Comparison of ENCODE assay signal across 8 cellular contexts in the genomic region with DNA sequence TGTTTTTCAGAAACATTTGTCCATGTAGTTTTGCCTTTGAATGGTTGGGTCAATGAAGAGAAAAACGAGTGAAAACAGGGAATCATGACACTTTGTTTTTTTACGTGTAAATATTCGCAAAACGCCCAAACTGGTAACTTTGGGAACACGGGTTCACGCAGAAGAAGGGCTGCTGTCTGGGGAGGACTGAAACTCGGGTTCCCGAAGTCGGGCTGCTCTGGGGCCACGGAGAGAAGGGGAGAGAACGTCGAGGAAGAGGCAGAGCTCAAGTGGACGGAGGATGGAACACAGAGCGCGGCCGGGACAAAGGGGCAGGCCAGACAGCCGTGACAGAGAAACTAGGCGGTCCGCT. TPM values are rescaled to one million over a fixed set of nuclear protein-coding genes. Genes with fewer than 3 reads are reported as not detected.
A peak's percentile ranks its signal among the peaks of the same experiment; 100 is the strongest.
DNase-seq lines count a peak whose midpoint lies in the region; ATAC-seq lines count a peak whose summit lies in the region.

No MANE protein-coding gene starts in this region.

- peak overlapping the region; percentile 93 for H2BK5ac ChIP-seq in neuronal stem cell (ENCODE audit: low read length)

- peak overlapping the region; percentile 98 for H3K27ac ChIP-seq in neuronal stem cell (replicated peaks; ENCODE audit: low read length)

- H3K4me3 ChIP-seq in neuronal stem cell (ENCODE audit: low read length in 2 of 2), result peak overlapping the region; percentile 60 to 93

- peaks cover 5% of the 10 kb centered on the region in 2 donors for H3K4me1 ChIP-seq in neuronal stem cell (ENCODE audit: control insufficient read depth in 2 of 2, insufficient read depth in 1 of 2, low read depth in 1 of 2, low read length in 2 of 2)

- peak overlapping the region; percentile 95 for H3K9ac ChIP-seq in neuronal stem cell (ENCODE audit: low read depth, low read length, poor library complexity)

- H2AK5ac ChIP-seq in neuronal stem cell (ENCODE audit: low read depth, low read length), result peak overlapping the region; percentile 86

- peaks cover 5% of the 10 kb centered on the region for H3K36me3 Mint-ChIP-seq in activated T-cell treated with anti-CD3 and anti-CD28 coated beads, Interleukin-2, amount 50 U/mL, for 24 hours (ENCODE audit: low read depth)

- no peaks in the 10 kb centered on the region for H3K9me3 Mint-ChIP-seq in activated T-cell treated with anti-CD3 and anti-CD28 coated beads, Interleukin-2, amount 50 U/mL, for 24 hours

- no peaks in the 10 kb centered on the region for H3K79me1 ChIP-seq in neuronal stem cell (ENCODE audit: low read depth, low read length)

- peaks cover 4% of the 10 kb centered on the region for H3K27me3 Mint-ChIP-seq in activated T-cell treated with anti-CD3 and anti-CD28 coated beads, Interleukin-2, amount 50 U/mL, for 24 hours

- H4K91ac ChIP-seq in neuronal stem cell (ENCODE audit: low read depth, low read length, poor library complexity), result no peak overlapping the region

- peak overlapping the region; percentile 91 for H3K4me3 Mint-ChIP-seq in activated T-cell treated with anti-CD3 and anti-CD28 coated beads, Interleukin-2, amount 50 U/mL, for 24 hours

- H3K4me2 ChIP-seq in neuronal stem cell (ENCODE audit: insufficient read depth, low read length, poor library complexity, severe bottlenecking), result peak overlapping the region; percentile 59

- H3K27ac Mint-ChIP-seq in activated T-cell treated with anti-CD3 and anti-CD28 coated beads, Interleukin-2, amount 50 U/mL, for 24 hours, result peak overlapping the region; percentile 98

- H4K8ac ChIP-seq in neuronal stem cell (ENCODE audit: low read depth, low read length), result no peak overlapping the region

- no peak overlapping the region for H3K4ac ChIP-seq in neuronal stem cell (ENCODE audit: low read length)

- H3K36me3 ChIP-seq in neuronal stem cell (replicated peaks in 1 of 2; ENCODE audit: control insufficient read depth in 2 of 2, insufficient read depth in 2 of 2, low read length in 2 of 2), result peaks cover 0 to 11% of the 10 kb centered on the region in 2 donors

- peaks cover 23% of the 10 kb centered on the region for H3K4me1 Mint-ChIP-seq in activated T-cell treated with anti-CD3 and anti-CD28 coated beads, Interleukin-2, amount 50 U/mL, for 24 hours (ENCODE audit: low read depth)

- H2BK120ac ChIP-seq in neuronal stem cell (ENCODE audit: low read depth, low read length), result no peak overlapping the region

- WGBS in neuronal stem cell (ENCODE audit: extremely low coverage in 2 of 2, insufficient read length in 2 of 2, insufficient replicate concordance in 1 of 2), 2 donors, result no CpG with 5 or more reads among the region's 19 CpGs

- H3K9me3 ChIP-seq in neuronal stem cell (replicated peaks in 1 of 2; ENCODE audit: control insufficient read depth in 2 of 2, insufficient read depth in 1 of 2, low read depth in 1 of 2, low read length in 2 of 2), result peaks cover 3 to 4% of the 10 kb centered on the region in 2 donors

- H3K23ac ChIP-seq in neuronal stem cell (ENCODE audit: low read depth, low read length, poor library complexity), result peak overlapping the region; percentile 100

- peak; percentile 41 for ATAC-seq in HG02852 (IDR thresholded peaks at IDR 0.05; ENCODE audit: unreplicated experiment)
- peak; percentile 50 for ATAC-seq in esophagus mucosa

- H3K18ac ChIP-seq in neuronal stem cell (ENCODE audit: low read length), result peak overlapping the region; percentile 100

- peak overlapping the region; percentile 75 for H3K14ac ChIP-seq in neuronal stem cell (ENCODE audit: low read length)

- no peak overlapping the region for H2BK12ac ChIP-seq in neuronal stem cell (ENCODE audit: low read length)

- H3K27me3 ChIP-seq in neuronal stem cell (ENCODE audit: control insufficient read depth in 3 of 3, insufficient read depth in 3 of 3, low read depth in 1 of 3, low read length in 3 of 3), result no peaks in the 10 kb centered on the region

- H2BK15ac ChIP-seq in neuronal stem cell (ENCODE audit: low read length), result peak overlapping the region; percentile 95

- H2AFZ ChIP-seq in neuronal stem cell (ENCODE audit: low read length), result peak overlapping the region; percentile 93

- no peak for DNase-seq in activated T-cell treated with anti-CD3 and anti-CD28 coated beads, Interleukin-2, amount 50 U/mL, for 24 hours
- DNase-seq in activated T-cell treated with anti-CD3 and anti-CD28 coated beads for 4 hours (no peak), SHP77 treated with DMSO at 0.1 percent for 48 hours (lab: John Stamatoyannopoulos, UW) (peak; percentile 57), neuronal stem cell (ENCODE audit: low spot score) (peak; percentile 14), NCI-H128 (lab: John Stamatoyannopoulos, UW; ENCODE audit: unreplicated experiment) (no peak)
- DNase-seq in activated effector memory CD4-positive, alpha-beta T cell treated with anti-CD3 and anti-CD28 coated beads, Interleukin-2, amount 50 U/mL, for 16 hours, result no peak

RNA-seq across cellular contexts. Expression of a gene that starts 0.5 kb away (rescaled TPM):
- total RNA-seq in esophagus mucosa, result 7.8 TPM
- 9.0 TPM for polyA plus RNA-seq in neuronal stem cell (2013, experiment 1 of 2)
- polyA plus RNA-seq in neuronal stem cell (2013, experiment 2 of 2), result 8.2 TPM

RNA-seq across cellular contexts. Expression of a gene that starts 43.0 kb away (rescaled TPM):
- 10.2 TPM for total RNA-seq in esophagus mucosa
- 24.7 TPM for polyA plus RNA-seq in neuronal stem cell (2013, experiment 1 of 2)
- 25.0 TPM for polyA plus RNA-seq in neuronal stem cell (2013, experiment 2 of 2)

Comparison
In these comparisons a context has a peak if more than half of its experiments do, and no peak if none do; other contexts are left out.
1. DNase-seq: peak in SHP77 treated with DMSO at 0.1 percent for 48 hours (single experiment) and neuronal stem cell (single experiment); none in activated T-cell treated with anti-CD3 and anti-CD28 coated beads, Interleukin-2, amount 50 U/mL, for 24 hours (single experiment), activated T-cell treated with anti-CD3 and anti-CD28 coated beads for 4 hours (single experiment), activated effector memory CD4-positive, alpha-beta T cell treated with anti-CD3 and anti-CD28 coated beads, Interleukin-2, amount 50 U/mL, for 16 hours (single experiment) and NCI-H128 (single experiment).